In genomic region chr14:34059925-34060746, GRCh38 we compare ENCODE assay signal across 1 cellular context.
TF ChIP-seq lines count a peak whose summit lies in the region.

No MANE protein-coding gene starts in this region.

TF ChIP-seq in HepG2, 621 proteins besides CTCF, POLR2A, EP300 and RAD21 (continued from another document and continues in another):
- no peak; the same call in 1 of the 2 replicates for TF ChIP-seq ZNF281 (CRISPR knock-in tag; IDR thresholded peaks at IDR 0.05; ENCODE audit: borderline replicate concordance)
- TF ChIP-seq ZNF792 (CRISPR knock-in tag; IDR thresholded peaks at IDR 0.05): peak; percentile 82
- TF ChIP-seq, protein P1, sequence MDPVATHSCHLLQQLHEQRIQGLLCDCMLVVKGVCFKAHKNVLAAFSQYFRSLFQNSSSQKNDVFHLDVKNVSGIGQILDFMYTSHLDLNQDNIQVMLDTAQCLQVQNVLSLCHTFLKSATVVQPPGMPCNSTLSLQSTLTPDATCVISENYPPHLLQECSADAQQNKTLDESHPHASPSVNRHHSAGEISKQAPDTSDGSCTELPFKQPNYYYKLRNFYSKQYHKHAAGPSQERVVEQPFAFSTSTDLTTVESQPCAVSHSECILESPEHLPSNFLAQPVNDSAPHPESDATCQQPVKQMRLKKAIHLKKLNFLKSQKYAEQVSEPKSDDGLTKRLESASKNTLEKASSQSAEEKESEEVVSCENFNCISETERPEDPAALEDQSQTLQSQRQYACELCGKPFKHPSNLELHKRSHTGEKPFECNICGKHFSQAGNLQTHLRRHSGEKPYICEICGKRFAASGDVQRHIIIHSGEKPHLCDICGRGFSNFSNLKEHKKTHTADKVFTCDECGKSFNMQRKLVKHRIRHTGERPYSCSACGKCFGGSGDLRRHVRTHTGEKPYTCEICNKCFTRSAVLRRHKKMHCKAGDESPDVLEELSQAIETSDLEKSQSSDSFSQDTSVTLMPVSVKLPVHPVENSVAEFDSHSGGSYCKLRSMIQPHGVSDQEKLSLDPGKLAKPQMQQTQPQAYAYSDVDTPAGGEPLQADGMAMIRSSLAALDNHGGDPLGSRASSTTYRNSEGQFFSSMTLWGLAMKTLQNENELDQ (CRISPR knock-in tag; IDR thresholded peaks at IDR 0.05; ENCODE audit: borderline replicate concordance): no peak
- TF ChIP-seq, protein P2, sequence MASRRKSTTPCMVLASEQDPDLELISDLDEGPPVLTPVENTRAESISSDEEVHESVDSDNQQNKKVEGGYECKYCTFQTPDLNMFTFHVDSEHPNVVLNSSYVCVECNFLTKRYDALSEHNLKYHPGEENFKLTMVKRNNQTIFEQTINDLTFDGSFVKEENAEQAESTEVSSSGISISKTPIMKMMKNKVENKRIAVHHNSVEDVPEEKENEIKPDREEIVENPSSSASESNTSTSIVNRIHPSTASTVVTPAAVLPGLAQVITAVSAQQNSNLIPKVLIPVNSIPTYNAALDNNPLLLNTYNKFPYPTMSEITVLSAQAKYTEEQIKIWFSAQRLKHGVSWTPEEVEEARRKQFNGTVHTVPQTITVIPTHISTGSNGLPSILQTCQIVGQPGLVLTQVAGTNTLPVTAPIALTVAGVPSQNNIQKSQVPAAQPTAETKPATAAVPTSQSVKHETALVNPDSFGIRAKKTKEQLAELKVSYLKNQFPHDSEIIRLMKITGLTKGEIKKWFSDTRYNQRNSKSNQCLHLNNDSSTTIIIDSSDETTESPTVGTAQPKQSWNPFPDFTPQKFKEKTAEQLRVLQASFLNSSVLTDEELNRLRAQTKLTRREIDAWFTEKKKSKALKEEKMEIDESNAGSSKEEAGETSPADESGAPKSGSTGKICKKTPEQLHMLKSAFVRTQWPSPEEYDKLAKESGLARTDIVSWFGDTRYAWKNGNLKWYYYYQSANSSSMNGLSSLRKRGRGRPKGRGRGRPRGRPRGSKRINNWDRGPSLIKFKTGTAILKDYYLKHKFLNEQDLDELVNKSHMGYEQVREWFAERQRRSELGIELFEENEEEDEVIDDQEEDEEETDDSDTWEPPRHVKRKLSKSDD (CRISPR knock-in tag; IDR thresholded peaks at IDR 0.05; ENCODE audit: low read depth): 0 out of 2 replicates have a peak, but pooled peaks have one; percentile 9
- no peak for TF ChIP-seq ZNF484 (CRISPR knock-in tag; IDR thresholded peaks at IDR 0.05; ENCODE audit: borderline replicate concordance, low read depth)
- TF ChIP-seq MED1 (CRISPR knock-in tag; IDR thresholded peaks at IDR 0.05): peak; percentile 81
- TF ChIP-seq ZBTB33 (CRISPR knock-in tag; IDR thresholded peaks at IDR 0.05): peak; percentile 87; the same call in 1 of the 2 replicates
- TF ChIP-seq ZBTB20 (CRISPR knock-in tag; IDR thresholded peaks at IDR 0.05; ENCODE audit: borderline replicate concordance, low read depth): peak; percentile 57; the same call in 1 of the 2 replicates
- TF ChIP-seq ZMAT3 (CRISPR knock-in tag; conservative IDR thresholded peaks at IDR 0.05): peak; percentile 83
- TF ChIP-seq MYC (CRISPR knock-in tag; IDR thresholded peaks at IDR 0.05; ENCODE audit: borderline replicate concordance): peak; percentile 25
- TF ChIP-seq, protein P3, sequence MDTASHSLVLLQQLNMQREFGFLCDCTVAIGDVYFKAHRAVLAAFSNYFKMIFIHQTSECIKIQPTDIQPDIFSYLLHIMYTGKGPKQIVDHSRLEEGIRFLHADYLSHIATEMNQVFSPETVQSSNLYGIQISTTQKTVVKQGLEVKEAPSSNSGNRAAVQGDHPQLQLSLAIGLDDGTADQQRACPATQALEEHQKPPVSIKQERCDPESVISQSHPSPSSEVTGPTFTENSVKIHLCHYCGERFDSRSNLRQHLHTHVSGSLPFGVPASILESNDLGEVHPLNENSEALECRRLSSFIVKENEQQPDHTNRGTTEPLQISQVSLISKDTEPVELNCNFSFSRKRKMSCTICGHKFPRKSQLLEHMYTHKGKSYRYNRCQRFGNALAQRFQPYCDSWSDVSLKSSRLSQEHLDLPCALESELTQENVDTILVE (CRISPR knock-in tag; IDR thresholded peaks at IDR 0.05): peak; percentile 49
- no peak for TF ChIP-seq PHF21A (CRISPR knock-in tag; IDR thresholded peaks at IDR 0.05)
- TF ChIP-seq ATF7-NPFF (CRISPR knock-in tag; IDR thresholded peaks at IDR 0.05; ENCODE audit: low read depth): peak; percentile 80; the same call in 1 of the 2 replicates
- no peak; the same call in 1 of the 2 replicates for TF ChIP-seq ZNF850 (CRISPR knock-in tag; conservative IDR thresholded peaks at IDR 0.05)
- peak; percentile 74 for TF ChIP-seq RNF2 (conservative IDR thresholded peaks at IDR 0.05; ENCODE audit: low read depth)
- TF ChIP-seq, protein P4, sequence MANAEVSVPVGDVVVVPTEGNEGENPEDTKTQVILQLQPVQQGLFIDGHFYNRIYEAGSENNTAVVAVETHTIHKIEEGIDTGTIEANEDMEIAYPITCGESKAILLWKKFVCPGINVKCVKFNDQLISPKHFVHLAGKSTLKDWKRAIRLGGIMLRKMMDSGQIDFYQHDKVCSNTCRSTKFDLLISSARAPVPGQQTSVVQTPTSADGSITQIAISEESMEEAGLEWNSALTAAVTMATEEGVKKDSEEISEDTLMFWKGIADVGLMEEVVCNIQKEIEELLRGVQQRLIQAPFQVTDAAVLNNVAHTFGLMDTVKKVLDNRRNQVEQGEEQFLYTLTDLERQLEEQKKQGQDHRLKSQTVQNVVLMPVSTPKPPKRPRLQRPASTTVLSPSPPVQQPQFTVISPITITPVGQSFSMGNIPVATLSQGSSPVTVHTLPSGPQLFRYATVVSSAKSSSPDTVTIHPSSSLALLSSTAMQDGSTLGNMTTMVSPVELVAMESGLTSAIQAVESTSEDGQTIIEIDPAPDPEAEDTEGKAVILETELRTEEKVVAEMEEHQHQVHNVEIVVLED (CRISPR knock-in tag; IDR thresholded peaks at IDR 0.05; ENCODE audit: borderline replicate concordance): peak; percentile 77
- TF ChIP-seq NCOA1 (CRISPR knock-in tag; IDR thresholded peaks at IDR 0.05): no peak
- 0 out of 2 replicates have a peak, but pooled peaks have one; percentile 1 for TF ChIP-seq ZNF383 (CRISPR knock-in tag; IDR thresholded peaks at IDR 0.05; ENCODE audit: borderline replicate concordance)
- peak; percentile 82; the same call in 1 of the 2 replicates for TF ChIP-seq HIVEP1 (CRISPR knock-in tag; IDR thresholded peaks at IDR 0.05)
- TF ChIP-seq ZBTB1 (CRISPR knock-in tag; IDR thresholded peaks at IDR 0.05; ENCODE audit: borderline replicate concordance): peak; percentile 54; the same call in 1 of the 2 replicates
- TF ChIP-seq ZNF597 (CRISPR knock-in tag; IDR thresholded peaks at IDR 0.05): no peak
- TF ChIP-seq MXD1 (CRISPR knock-in tag; IDR thresholded peaks at IDR 0.05): peak; percentile 82
- peak; percentile 18; the same call in 1 of the 2 replicates for TF ChIP-seq ZNF768 (CRISPR knock-in tag; IDR thresholded peaks at IDR 0.05)
- no peak for TF ChIP-seq FOXA1 (IDR thresholded peaks at IDR 0.05)
- TF ChIP-seq FOXA1 (CRISPR knock-in tag; IDR thresholded peaks at IDR 0.05): peak; percentile 24; the same call in 1 of the 2 replicates
- TF ChIP-seq TBX3 (IDR thresholded peaks at IDR 0.05; ENCODE audit: borderline replicate concordance): no peak
- no peak for TF ChIP-seq ZNF780A (CRISPR knock-in tag; IDR thresholded peaks at IDR 0.05)
- no peak for TF ChIP-seq RFX5 (IDR thresholded peaks at IDR 0.05; ENCODE audit: low read depth, low read length)
- TF ChIP-seq KLF11 (CRISPR knock-in tag; IDR thresholded peaks at IDR 0.05): no peak
- TF ChIP-seq SRSF1 (optimal IDR thresholded peaks at IDR 0.05; ENCODE audit: low read depth, low read length): no peak
- TF ChIP-seq, protein P5, sequence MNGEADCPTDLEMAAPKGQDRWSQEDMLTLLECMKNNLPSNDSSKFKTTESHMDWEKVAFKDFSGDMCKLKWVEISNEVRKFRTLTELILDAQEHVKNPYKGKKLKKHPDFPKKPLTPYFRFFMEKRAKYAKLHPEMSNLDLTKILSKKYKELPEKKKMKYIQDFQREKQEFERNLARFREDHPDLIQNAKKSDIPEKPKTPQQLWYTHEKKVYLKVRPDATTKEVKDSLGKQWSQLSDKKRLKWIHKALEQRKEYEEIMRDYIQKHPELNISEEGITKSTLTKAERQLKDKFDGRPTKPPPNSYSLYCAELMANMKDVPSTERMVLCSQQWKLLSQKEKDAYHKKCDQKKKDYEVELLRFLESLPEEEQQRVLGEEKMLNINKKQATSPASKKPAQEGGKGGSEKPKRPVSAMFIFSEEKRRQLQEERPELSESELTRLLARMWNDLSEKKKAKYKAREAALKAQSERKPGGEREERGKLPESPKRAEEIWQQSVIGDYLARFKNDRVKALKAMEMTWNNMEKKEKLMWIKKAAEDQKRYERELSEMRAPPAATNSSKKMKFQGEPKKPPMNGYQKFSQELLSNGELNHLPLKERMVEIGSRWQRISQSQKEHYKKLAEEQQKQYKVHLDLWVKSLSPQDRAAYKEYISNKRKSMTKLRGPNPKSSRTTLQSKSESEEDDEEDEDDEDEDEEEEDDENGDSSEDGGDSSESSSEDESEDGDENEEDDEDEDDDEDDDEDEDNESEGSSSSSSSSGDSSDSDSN (CRISPR knock-in tag; IDR thresholded peaks at IDR 0.05): peak; percentile 81
- 0 out of 2 replicates have a peak, but pooled peaks have one; percentile 44 for TF ChIP-seq PAX8 (CRISPR knock-in tag; IDR thresholded peaks at IDR 0.05; ENCODE audit: borderline replicate concordance)
- 0 out of 2 replicates have a peak, but pooled peaks have one; percentile 2 for TF ChIP-seq ZNF891 (CRISPR knock-in tag; IDR thresholded peaks at IDR 0.05)
- peak; percentile 22; the same call in 1 of the 2 replicates for TF ChIP-seq DRAP1 (CRISPR knock-in tag; IDR thresholded peaks at IDR 0.05)
- TF ChIP-seq MATR3 (CRISPR knock-in tag; IDR thresholded peaks at IDR 0.05): no peak
- no peak for TF ChIP-seq ZNF264 (CRISPR knock-in tag; IDR thresholded peaks at IDR 0.05)
- 0 out of 2 replicates have a peak, but pooled peaks have one; percentile 82 for TF ChIP-seq FIP1L1 (IDR thresholded peaks at IDR 0.05; ENCODE audit: borderline replicate concordance, insufficient read depth, low read depth, low read length)
- TF ChIP-seq SKI (IDR thresholded peaks at IDR 0.05; ENCODE audit: partially characterized antibody): peak; percentile 54
- TF ChIP-seq TBP (CRISPR knock-in tag; IDR thresholded peaks at IDR 0.05): no peak
- TF ChIP-seq ZSCAN21 (CRISPR knock-in tag; IDR thresholded peaks at IDR 0.05; ENCODE audit: borderline replicate concordance): peak; percentile 37; the same call in 1 of the 2 replicates
- TF ChIP-seq PHF5A (CRISPR knock-in tag; IDR thresholded peaks at IDR 0.05; ENCODE audit: low read depth, unreplicated experiment): no peak
- peak; percentile 48; the same call in 1 of the 2 replicates for TF ChIP-seq POLR2AphosphoS5 (IDR thresholded peaks at IDR 0.05; ENCODE audit: low read depth, low read length)
